ENCODE assay signal across 24 cellular contexts in the genomic region with DNA sequence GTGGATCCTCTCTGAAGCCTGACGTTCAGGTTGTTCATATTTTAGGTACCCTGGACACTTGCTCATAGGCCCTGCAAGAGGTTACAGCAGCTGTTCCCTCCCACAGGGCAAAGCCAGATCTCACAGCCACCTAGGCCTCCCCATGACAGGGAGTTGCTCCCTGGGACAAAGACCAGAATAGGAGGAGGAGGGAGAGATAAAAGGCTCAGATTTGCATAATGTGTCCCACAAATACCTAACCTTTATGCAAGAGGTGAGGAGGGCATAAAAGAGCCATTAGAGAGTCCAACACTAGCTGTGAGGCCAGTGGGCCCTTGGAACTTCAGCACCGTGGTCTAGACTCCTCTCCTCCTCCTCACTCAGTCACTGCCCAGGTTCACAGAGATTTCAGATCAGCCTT. TPM values are rescaled to one million over a fixed set of nuclear protein-coding genes. Genes with fewer than 3 reads are reported as not detected.
DNase-seq lines count a peak whose midpoint lies in the region; ATAC-seq and TF ChIP-seq lines count a peak whose summit lies in the region.
"Had no signal": no experiment of that assay in that cellular context is flagged by ENCODE, and none has a peak within 500 bp of the region (broad histone marks: within the 10 kb centered on the region; RNA-seq: fewer than 3 reads in every experiment).

No MANE protein-coding gene starts in this region.

- H3K27me3 ChIP-seq in HAP-1 (ENCODE audit: low read depth): no peaks in the 10 kb centered on the region
- no peaks in the 10 kb centered on the region for H3K27me3 ChIP-seq in hepatocyte
- no peaks in the 10 kb centered on the region for H3K27me3 ChIP-seq in mesendoderm (ENCODE audit: insufficient read depth, low read length, poor library complexity)

- DNase-seq in HAP-1 (ENCODE audit: low spot score in 2 of 2) (peak; percentile 49 to 52), OCI-LY7 (ENCODE audit: low spot score) (no peak), hepatocyte (ENCODE audit: low spot score) (peak; percentile 20), mesendoderm (peak; percentile 8), H4 (ENCODE audit: low spot score) (no peak)
- DNase-seq: C1 segment of cervical spinal cord; CD4-positive, alpha-beta memory T cell; GDM1; KG1; MM.1S; NCI-H2029; NCI-H446; NCI-H524 treated with DMSO at 0.1 percent for 48 hours; SIG-M5 had no signal

- H2BK15ac ChIP-seq in mesendoderm (replicated peaks; ENCODE audit: low read depth): no peak overlapping the region

- no peaks in the 10 kb centered on the region for H3K36me3 ChIP-seq in HAP-1 (replicated peaks)
- H3K36me3 ChIP-seq in OCI-LY7 (ENCODE audit: insufficient read depth, low read length): no peaks in the 10 kb centered on the region
- H3K36me3 ChIP-seq in hepatocyte (replicated peaks; ENCODE audit: insufficient read depth, low read depth): no peaks in the 10 kb centered on the region
- H3K36me3 ChIP-seq in mesendoderm (ENCODE audit: control insufficient read depth, insufficient read depth, low read length): no peaks in the 10 kb centered on the region

- no peak overlapping the region for H2AK5ac ChIP-seq in mesendoderm (ENCODE audit: low read length)

- CTCF ChIA-PET in OCI-LY7 (lab: Charles Lee; ENCODE audit: unreplicated experiment): no interaction called here

- no peak overlapping the region for H3K9ac ChIP-seq in mesendoderm (ENCODE audit: low read length)

- no peak overlapping the region for H3K4me3 ChIP-seq in HAP-1
- H3K4me3 ChIP-seq in OCI-LY7 (ENCODE audit: low read depth, low read length, poor library complexity, severe bottlenecking): no peak overlapping the region
- no peak overlapping the region for H3K4me3 ChIP-seq in hepatocyte
- H3K4me3 ChIP-seq in mesendoderm (ENCODE audit: low read length): no peak overlapping the region
- H3K4me3 ChIP-seq: GM12878 had no signal

- peak overlapping the region; percentile 27; the same call in 1 of the 2 replicates for H2AFZ ChIP-seq in OCI-LY7 (ENCODE audit: low read length)
- no peak overlapping the region for H2AFZ ChIP-seq in hepatocyte

- no peak for TF ChIP-seq CTCF in OCI-LY7 (conservative IDR thresholded peaks at IDR 0.05; ENCODE audit: low read length)
- no peak for TF ChIP-seq CTCF in hepatocyte (IDR thresholded peaks at IDR 0.05; ENCODE audit: poor library complexity)

- 52% methylated on average over 2 of the region's 2 CpGs for WGBS in hepatocyte (ENCODE audit: low lambda C conversion rate, missing lambda C conversion rate)
- no CpG with 5 or more reads among the region's 2 CpGs for WGBS in mesendoderm (ENCODE audit: extremely low coverage, insufficient coverage, low lambda C conversion rate)

- ATAC-seq in GM19351 (IDR thresholded peaks at IDR 0.05; ENCODE audit: unreplicated experiment) (no peak), GM19455 (IDR thresholded peaks at IDR 0.05; ENCODE audit: unreplicated experiment) (no peak), HG02798 (IDR thresholded peaks at IDR 0.05; ENCODE audit: poor library complexity, unreplicated experiment) (no peak)
- ATAC-seq: GM12878, HCT116, Panc1, SK-N-SH treated with all-trans-retinoic acid at 6 μM for 48 hours had no signal

- no peak overlapping the region for H3K18ac ChIP-seq in mesendoderm (ENCODE audit: low read length)

- intact Hi-C loops in OCI-LY7 (cut with micrococcal nuclease; ENCODE audit: unreplicated experiment): no loop called here

- H3K4me2 ChIP-seq in OCI-LY7 (ENCODE audit: low read length): no peak overlapping the region
- no peak overlapping the region for H3K4me2 ChIP-seq in hepatocyte
- no peak overlapping the region for H3K4me2 ChIP-seq in mesendoderm (ENCODE audit: low read length)

- POLR2A ChIA-PET in OCI-LY7 (lab: Charles Lee): interaction anchor here (0.6 to 0.7 kb wide), 4 partner anchors 75 to 227 kb away, joined by 3 to 4 read pairs (median 3); no protein-coding TSS in a partner anchor

- H4K5ac ChIP-seq in mesendoderm (ENCODE audit: low read length): no peak overlapping the region

- H3K56ac ChIP-seq in mesendoderm (ENCODE audit: low read length): no peak overlapping the region

- H4K20me1 ChIP-seq in OCI-LY7 (ENCODE audit: insufficient read depth, low read length) (no peaks in the 10 kb centered on the region), hepatocyte (ENCODE audit: insufficient read depth, poor library complexity, severe bottlenecking) (no peaks in the 10 kb centered on the region)

- no peak overlapping the region for H2BK5ac ChIP-seq in mesendoderm (ENCODE audit: low read length)

- H3K79me2 ChIP-seq in OCI-LY7 (ENCODE audit: insufficient read depth, low read depth, low read length): no peaks in the 10 kb centered on the region
- H3K79me2 ChIP-seq in hepatocyte: no peaks in the 10 kb centered on the region
- H3K79me2 ChIP-seq in mesendoderm (ENCODE audit: control insufficient read depth, insufficient read depth, low read length): no peaks in the 10 kb centered on the region

- in situ Hi-C loops in HAP-1 (cut with MboI; ENCODE audit: low sequenced_read_pairs): loop anchor here (25.0 kb wide), 2 partner anchors 238 to 663 kb away; a partner anchor contains a TSS

- no peak overlapping the region for H3K23ac ChIP-seq in mesendoderm (ENCODE audit: low read length)

- H3K27ac ChIP-seq in OCI-LY7 (ENCODE audit: low read depth, low read length, poor library complexity, severe bottlenecking) (no peak overlapping the region), hepatocyte (no peak overlapping the region), mesendoderm (ENCODE audit: low read depth, low read length) (no peak overlapping the region)
- H3K27ac ChIP-seq: RWPE1 had no signal

- H3K4ac ChIP-seq in mesendoderm (ENCODE audit: low read depth, low read length): no peak overlapping the region

- H3K4me1 ChIP-seq in HAP-1 (peaks cover 10% of the 10 kb centered on the region), OCI-LY7 (ENCODE audit: insufficient read depth, low read length, poor library complexity, severe bottlenecking) (peaks cover 7% of the 10 kb centered on the region), hepatocyte (ENCODE audit: insufficient read depth) (peaks cover 3% of the 10 kb centered on the region), mesendoderm (ENCODE audit: control insufficient read depth, low read depth, low read length) (no peaks in the 10 kb centered on the region)
- H3K4me1 ChIP-seq: Caco-2 had no signal

- no TSS peak for BruUV-seq in OCI-LY7 (replicated peaks; lab: Mats Ljungman, UMichigan)

- no peaks in the 10 kb centered on the region for H3K9me2 ChIP-seq in OCI-LY7 (ENCODE audit: insufficient read depth, low read length)
- H3K9me2 ChIP-seq in hepatocyte (replicated peaks; ENCODE audit: insufficient read depth): no peaks in the 10 kb centered on the region

- no peaks in the 10 kb centered on the region for H3K9me3 ChIP-seq in HAP-1
- peaks cover 2% of the 10 kb centered on the region; the same call in 1 of the 2 replicates for H3K9me3 ChIP-seq in OCI-LY7 (ENCODE audit: low read length)
- no peaks in the 10 kb centered on the region for H3K9me3 ChIP-seq in hepatocyte (ENCODE audit: low read depth)

- no peaks in the 10 kb centered on the region for H3K79me1 ChIP-seq in mesendoderm (ENCODE audit: low read length)

- H4K8ac ChIP-seq in mesendoderm (ENCODE audit: low read depth, low read length): no peak overlapping the region

- H2BK120ac ChIP-seq in mesendoderm (ENCODE audit: low read depth, low read length): no peak overlapping the region

RNA-seq across cellular contexts. Expression of a gene that starts 33.8 kb away (rescaled TPM):
- 2.9 and 3.4 TPM in 2 replicates for total RNA-seq in OCI-LY7 (2014; rRNA removed; shearing (Covaris generic))
- total RNA-seq in OCI-LY7 (2022) (5.1 and 5.3 TPM in 2 replicates), hepatocyte (2.6 and 2.8 TPM in 2 replicates)
- 0.78 and 1.5 TPM in 2 replicates for polyA plus RNA-seq in hepatocyte
- polyA plus RNA-seq in mesendoderm (2013, experiment 1 of 2): 4.8 TPM
- 4.9 TPM for polyA plus RNA-seq in mesendoderm (2013, experiment 2 of 2)
- 0.68 and 2.4 TPM in 2 replicates for total RNA-seq in H4 (2014; rRNA removed; shearing (Covaris generic))

RNA-seq across cellular contexts. Expression of a gene that starts 45.3 kb away (rescaled TPM):
- not detected in 2 replicates for total RNA-seq in OCI-LY7 (2014; rRNA removed; shearing (Covaris generic))
- not detected in 2 replicates for total RNA-seq in OCI-LY7 (2022)
- 0.47 and 0.64 TPM in 2 replicates for total RNA-seq in hepatocyte
- 0.44 TPM in 1 of 2 replicates, not detected in the other for polyA plus RNA-seq in hepatocyte
- polyA plus RNA-seq in mesendoderm (2013, experiment 1 of 2): 0.14 TPM
- 0.18 TPM for polyA plus RNA-seq in mesendoderm (2013, experiment 2 of 2)
- 0.06 and 0.18 TPM in 2 replicates for total RNA-seq in H4 (2014; rRNA removed; shearing (Covaris generic))
- total RNA-seq: A673; CD4-positive, alpha-beta memory T cell had no signal
- polyA plus RNA-seq: CD4-positive, alpha-beta memory T cell had no signal

Comparison
In these comparisons a context has a peak if more than half of its experiments do, and no peak if none do; other contexts are left out.
1. DNase-seq: peak in HAP-1 (2 of 2), hepatocyte (single experiment) and mesendoderm (single experiment); none in OCI-LY7 (single experiment) and H4 (single experiment).